Comparison of ENCODE assay signal across 1 cellular context in the genomic region with DNA sequence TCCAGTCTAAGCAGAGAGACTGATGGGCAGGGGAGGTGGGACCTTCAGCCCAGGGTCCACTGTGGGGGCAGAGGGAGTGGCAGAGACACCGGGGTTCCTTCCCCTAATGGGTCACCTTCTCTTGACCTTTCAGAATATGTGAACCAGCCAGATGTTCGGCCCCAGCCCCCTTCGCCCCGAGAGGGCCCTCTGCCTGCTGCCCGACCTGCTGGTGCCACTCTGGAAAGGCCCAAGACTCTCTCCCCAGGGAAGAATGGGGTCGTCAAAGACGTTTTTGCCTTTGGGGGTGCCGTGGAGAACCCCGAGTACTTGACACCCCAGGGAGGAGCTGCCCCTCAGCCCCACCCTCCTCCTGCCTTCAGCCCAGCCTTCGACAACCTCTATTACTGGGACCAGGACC.
A peak's percentile ranks its signal among the peaks of the same experiment; 100 is the strongest.
TF ChIP-seq lines count a peak whose summit lies in the region.

No MANE protein-coding gene starts in this region.

TF ChIP-seq in K562, 482 proteins besides CTCF, POLR2A, EP300 and RAD21:
- TF ChIP-seq POLR2G (IDR thresholded peaks at IDR 0.05; ENCODE audit: low read depth, low read length) (peak; percentile 30; the same call in 1 of the 2 replicates), SUPT5H (IDR thresholded peaks at IDR 0.05) (no peak), RBFOX2 (IDR thresholded peaks at IDR 0.05; ENCODE audit: low read depth, low read length) (peak; percentile 44)
